In genomic region chr9:120408680-120409258, GRCh38 we compare ENCODE assay signal across 14 cellular contexts.
DNase-seq lines count a peak whose midpoint lies in the region; ATAC-seq and TF ChIP-seq lines count a peak whose summit lies in the region.
"Had no signal": no experiment of that assay in that cellular context is flagged by ENCODE, and none has a peak within 500 bp of the region (broad histone marks: within the 10 kb centered on the region; RNA-seq: fewer than 3 reads in every experiment).

No MANE protein-coding gene starts in this region.

- H3K27ac ChIP-seq in VCaP: peak overlapping the region; percentile 31; the same call in 1 of the 2 replicates
- H3K27ac ChIP-seq: BLaER1 had no signal

- ATAC-seq in activated naive CD4-positive, alpha-beta T cell treated with anti-CD3 and anti-CD28 coated beads, Interleukin-2, amount 50 U/mL, for 72 hours: no peak
- ATAC-seq in natural killer cell: no peak

- H3K27me3 Mint-ChIP-seq in progenitor cell of endocrine pancreas (no peaks in the 10 kb centered on the region), natural killer cell (ENCODE audit: low read depth in 2 of 2) (no peaks in the 10 kb centered on the region)
- H3K27me3 Mint-ChIP-seq: CD4-positive, CD25-positive, alpha-beta regulatory T cell had no signal

- TF ChIP-seq CTCF in VCaP (conservative IDR thresholded peaks at IDR 0.05): no peak
- no peak for TF ChIP-seq CTCF in progenitor cell of endocrine pancreas (IDR thresholded peaks at IDR 0.05; ENCODE audit: unreplicated experiment)
- no peak for TF ChIP-seq CTCF in natural killer cell (IDR thresholded peaks at IDR 0.05)

- H3K27ac Mint-ChIP-seq in activated naive CD4-positive, alpha-beta T cell treated with anti-CD3 and anti-CD28 coated beads, Interleukin-2, amount 50 U/mL, for 72 hours: peak overlapping the region; percentile 9 to 83
- peak overlapping the region; percentile 15 for H3K27ac Mint-ChIP-seq in progenitor cell of endocrine pancreas
- H3K27ac Mint-ChIP-seq in natural killer cell: no peak overlapping the region
- H3K27ac Mint-ChIP-seq: CD4-positive, CD25-positive, alpha-beta regulatory T cell; HFFc6 had no signal

- H3K4me3 Mint-ChIP-seq in progenitor cell of endocrine pancreas (ENCODE audit: low read depth) (no peak overlapping the region), natural killer cell (no peak overlapping the region)
- H3K4me3 Mint-ChIP-seq: CD4-positive, CD25-positive, alpha-beta regulatory T cell; HFFc6 had no signal

- peaks cover 0 to 11% of the 10 kb centered on the region in 2 donors for H3K36me3 Mint-ChIP-seq in activated naive CD4-positive, alpha-beta T cell treated with anti-CD3 and anti-CD28 coated beads, Interleukin-2, amount 50 U/mL, for 72 hours
- H3K36me3 Mint-ChIP-seq in progenitor cell of endocrine pancreas (ENCODE audit: insufficient read depth): peaks cover 23% of the 10 kb centered on the region
- peaks cover 35% of the 10 kb centered on the region for H3K36me3 Mint-ChIP-seq in natural killer cell

- H3K9me3 Mint-ChIP-seq in activated naive CD4-positive, alpha-beta T cell treated with anti-CD3 and anti-CD28 coated beads, Interleukin-2, amount 50 U/mL, for 72 hours: no peaks in the 10 kb centered on the region
- H3K9me3 Mint-ChIP-seq in progenitor cell of endocrine pancreas (ENCODE audit: low read depth): no peaks in the 10 kb centered on the region
- no peaks in the 10 kb centered on the region for H3K9me3 Mint-ChIP-seq in natural killer cell
- H3K9me3 Mint-ChIP-seq: CD4-positive, CD25-positive, alpha-beta regulatory T cell; HFFc6 had no signal

- intact Hi-C loops in natural killer cell (cut with micrococcal nuclease): no loop called here

- H3K4me1 Mint-ChIP-seq in progenitor cell of endocrine pancreas (ENCODE audit: low read depth): peaks cover 10% of the 10 kb centered on the region
- peaks cover 0 to 6% of the 10 kb centered on the region in 2 donors for H3K4me1 Mint-ChIP-seq in natural killer cell

- no peak for DNase-seq in activated naive CD4-positive, alpha-beta T cell treated with anti-CD3 and anti-CD28 coated beads, Interleukin-2, amount 50 U/mL, for 72 hours (ENCODE audit: low spot score in 2 of 2)
- no peak for DNase-seq in activated naive CD4-positive, alpha-beta T cell treated with anti-CD3 and anti-CD28 coated beads, Interleukin-2, amount 50 U/mL, for 16 hours
- DNase-seq in islet precursor cell (peak; percentile 78), progenitor cell of endocrine pancreas (ENCODE audit: low spot score, unreplicated experiment) (no peak), NCI-H2196 (lab: John Stamatoyannopoulos, UW; ENCODE audit: unreplicated experiment) (no peak), natural killer cell (no peak)
- DNase-seq: 8988T; AML-193; CD4-positive, CD25-positive, alpha-beta regulatory T cell; DMS53; HCEC 1CT; HFFc6 had no signal

Comparison
In these comparisons a context has a peak if more than half of its experiments do, and no peak if none do; other contexts are left out.
1. H3K27ac Mint-ChIP-seq: peak in activated naive CD4-positive, alpha-beta T cell treated with anti-CD3 and anti-CD28 coated beads, Interleukin-2, amount 50 U/mL, for 72 hours (2 of 2) and progenitor cell of endocrine pancreas (single experiment); none in natural killer cell (0 of 2).